Comparison of ENCODE assay signal across 21 cellular contexts in genomic region chr19:18975011-18975410, GRCh38. TPM values are rescaled to one million over a fixed set of nuclear protein-coding genes. Genes with fewer than 3 reads are reported as not detected.
A peak's percentile ranks its signal among the peaks of the same experiment; 100 is the strongest.
DNase-seq lines count a peak whose midpoint lies in the region; ATAC-seq and TF ChIP-seq lines count a peak whose summit lies in the region.
"Had no signal": no experiment of that assay in that cellular context is flagged by ENCODE, and none has a peak within 500 bp of the region (broad histone marks: within the 10 kb centered on the region; RNA-seq: fewer than 3 reads in every experiment).

No MANE protein-coding gene starts in this region.

- TF ChIP-seq CTCF in NB4 (IDR thresholded peaks at IDR 0.05; ENCODE audit: low read depth, low read length) = no peak
- TF ChIP-seq CTCF in epithelial cell of esophagus (IDR thresholded peaks at IDR 0.05; ENCODE audit: insufficient read depth, low read depth, low read length, missing control alignments) = no peak
- no peak for TF ChIP-seq CTCF in osteoblast (IDR thresholded peaks at IDR 0.05; ENCODE audit: extremely low read depth, low read depth, low read length)

- no peak overlapping the region for H3K27ac ChIP-seq in osteoblast (ENCODE audit: low read depth, low read length)
- H3K27ac ChIP-seq: 22Rv1, esophagus squamous epithelium, right atrium auricular region had no signal

- no peaks in the 10 kb centered on the region for H4K20me1 ChIP-seq in osteoblast (ENCODE audit: insufficient read depth, low read length)

- no peaks in the 10 kb centered on the region for H3K36me3 ChIP-seq in osteoblast (ENCODE audit: insufficient read depth, low read length)
- H3K36me3 ChIP-seq: esophagus squamous epithelium, MG63, right atrium auricular region had no signal

- intact Hi-C loops in left colon (cut with DNase I, micrococcal nuclease) = no loop called here

- no peak for ATAC-seq in left colon

- no peaks in the 10 kb centered on the region for H3K79me2 ChIP-seq in osteoblast (ENCODE audit: insufficient read depth, low read length)

- no peak overlapping the region for H3K4me2 ChIP-seq in osteoblast (ENCODE audit: insufficient read depth, low read length)

- no peak overlapping the region for H3K4me3 ChIP-seq in NB4 (ENCODE audit: low read depth, low read length)
- H3K4me3 ChIP-seq in epithelial cell of esophagus (ENCODE audit: low read length) = no peak overlapping the region
- no peak overlapping the region for H3K4me3 ChIP-seq in osteoblast (ENCODE audit: insufficient read depth, low read length)
- H3K4me3 ChIP-seq: esophagus squamous epithelium, MG63, right atrium auricular region had no signal

- H3K4me1 ChIP-seq in osteoblast (ENCODE audit: insufficient read depth, low read length) = peaks cover 17% of the 10 kb centered on the region

- H2AFZ ChIP-seq in osteoblast (ENCODE audit: low read length) = no peak overlapping the region

- DNase-seq in NOMO-1 treated with DMSO at 0.1 percent for 48 hours (lab: John Stamatoyannopoulos, UW; ENCODE audit: unreplicated experiment) = peak; percentile 21
- no peak for DNase-seq in NOMO-1 treated with dmso at 0.1 percent for 144 hours (lab: John Stamatoyannopoulos, UW; ENCODE audit: unreplicated experiment)
- peak; percentile 79 for DNase-seq in NB4 (ENCODE audit: low read depth)
- peak; percentile 74 for DNase-seq in epithelial cell of esophagus (ENCODE audit: low read depth)
- peak; percentile 66 for DNase-seq in osteoblast (ENCODE audit: insufficient read length, low spot score, missing footprints)
- DNase-seq in mesenteric fat pad (ENCODE audit: low spot score) = no peak
- DNase-seq in stimulated activated naive CD4-positive, alpha-beta T cell treated with Interleukin-2 at 50 U/mL for 16 hours (lab: John Stamatoyannopoulos, UW) = no peak
- no peak for DNase-seq in left colon
- DNase-seq: activated CD4-positive, alpha-beta T cell treated with anti-CD3 and anti-CD28 coated beads, Interleukin-2, amount 50 U/mL, for 48 hours; activated CD4-positive, CD25-positive, alpha-beta regulatory T cell; activated effector memory CD4-positive, alpha-beta T cell treated with Interleukin-2 at 50 U/mL for 16 hours; effector memory CD4-positive, alpha-beta T cell; esophagus squamous epithelium; MG63; NCI-H1694 treated with DMSO at 0.1 percent for 48 hours; NCI-H748 treated with DMSO at 0.1 percent for 48 hours; stimulated activated CD4-positive, alpha-beta T cell treated with anti-CD3 and anti-CD28 coated beads, Interleukin-12 subunit alpha, Interleukin-12 subunit beta, amount 100 ng/mL, for 4 hours; trophoblast cell had no signal

- H3K27me3 ChIP-seq in osteoblast (ENCODE audit: insufficient read depth, low read length) = no peaks in the 10 kb centered on the region
- H3K27me3 ChIP-seq: MG63, right atrium auricular region had no signal

- H3K9me3 ChIP-seq in osteoblast (ENCODE audit: low read depth, low read length) = no peaks in the 10 kb centered on the region
- H3K9me3 ChIP-seq: esophagus squamous epithelium, MG63, right atrium auricular region had no signal

- TF ChIP-seq POLR2A in NB4 (IDR thresholded peaks at IDR 0.05; ENCODE audit: extremely low read depth, insufficient read length) = no peak

RNA-seq across cellular contexts. Expression of gene HOMER3, which starts 34.0 kb away (rescaled TPM):
- total RNA-seq in osteoblast (98.4 and 107 TPM in 2 replicates), mesenteric fat pad (31.5 TPM), left colon (1 to 10 TPM; 3.9 to 7.9 TPM)
- total RNA-seq: T-helper 2 cell treated with Interferon-gamma antibody and Interleukin-4, amounts not matched to agents 100 ng/mL and 5 ng/mL, for 36 hours had no signal

RNA-seq across cellular contexts. Expression of gene DDX49, which starts 55.5 kb away (rescaled TPM):
- total RNA-seq in osteoblast = 46.7 and 52.5 TPM in 2 replicates
- 49.1 TPM for total RNA-seq in mesenteric fat pad
- 10 to 100 TPM; 30.7 to 40.0 TPM for total RNA-seq in left colon

RNA-seq across cellular contexts. Expression of gene COPE, which starts 55.8 kb away (rescaled TPM):
- 179 and 180 TPM in 2 replicates for total RNA-seq in osteoblast
- 147 TPM for total RNA-seq in mesenteric fat pad
- total RNA-seq in left colon = 100 to 1,000 TPM; 186 to 200 TPM

RNA-seq across cellular contexts. Expression of gene SUGP2, which starts 58.3 kb away (rescaled TPM):
- total RNA-seq in osteoblast (32.7 and 33.7 TPM in 2 replicates), mesenteric fat pad (58.8 TPM), left colon (10 to 100 TPM; 51.7 to 61.7 TPM)

RNA-seq across cellular contexts. Expression of gene ARMC6, which starts 58.4 kb away (rescaled TPM):
- total RNA-seq in osteoblast (30.9 and 38.4 TPM in 2 replicates), mesenteric fat pad (18.1 TPM), left colon (10 to 100 TPM; 17.8 to 20.8 TPM)

Comparison
In these comparisons a context has a peak if more than half of its experiments do, and no peak if none do; other contexts are left out.
1. DNase-seq: peak in NOMO-1 treated with DMSO at 0.1 percent for 48 hours (single experiment), NB4 (single experiment), epithelial cell of esophagus (single experiment) and osteoblast (single experiment); none in NOMO-1 treated with dmso at 0.1 percent for 144 hours (single experiment), mesenteric fat pad (single experiment), stimulated activated naive CD4-positive, alpha-beta T cell treated with Interleukin-2 at 50 U/mL for 16 hours (single experiment) and left colon (0 of 2).